11 cellular contexts compared by ENCODE assay signal in genomic region chr5:150399158-150400019, GRCh38. TPM values are rescaled to one million over a fixed set of nuclear protein-coding genes. Genes with fewer than 3 reads are reported as not detected.
DNase-seq lines count a peak whose midpoint lies in the region; ATAC-seq and TF ChIP-seq lines count a peak whose summit lies in the region.
"Had no signal": no experiment of that assay in that cellular context is flagged by ENCODE, and none has a peak within 500 bp of the region (broad histone marks: within the 10 kb centered on the region; RNA-seq: fewer than 3 reads in every experiment).

No MANE protein-coding gene starts in this region.

- no peak overlapping the region for H2AFZ ChIP-seq in OCI-LY7 (ENCODE audit: low read length)

- TF ChIP-seq POLR2A in lower leg skin (IDR thresholded peaks at IDR 0.05), result no peak

- no peaks in the 10 kb centered on the region for H3K27me3 ChIP-seq in brain microvascular endothelial cell (replicated peaks)

- CTCF ChIA-PET in OCI-LY7 (lab: Charles Lee; ENCODE audit: unreplicated experiment), result interaction anchor here (0.8 to 3.4 kb wide), 11 partner anchors 10 to 58 kb away, joined by 3 to 20 read pairs (median 6); partner anchors contain the start of genes CD74 and RPS14

- intact Hi-C loops in OCI-LY7 (cut with micrococcal nuclease; ENCODE audit: unreplicated experiment), result no loop called here
- intact Hi-C loops in lower leg skin (cut with DNase I; ENCODE audit: low total_unique reads), result no loop called here

- TF ChIP-seq CTCF in OCI-LY7 (conservative IDR thresholded peaks at IDR 0.05; ENCODE audit: low read length), result no peak
- TF ChIP-seq CTCF in nephron progenitor cell (IDR thresholded peaks at IDR 0.05), result no peak
- no peak for TF ChIP-seq CTCF in brain microvascular endothelial cell (IDR thresholded peaks at IDR 0.05; ENCODE audit: low read depth, low read length, missing control alignments)
- TF ChIP-seq CTCF in lower leg skin (IDR thresholded peaks at IDR 0.05), result no peak

- peak overlapping the region; percentile 85 for H3K27ac Mint-ChIP-seq in nephron progenitor cell
- H3K27ac Mint-ChIP-seq: type B pancreatic cell had no signal

- peaks cover 29% of the 10 kb centered on the region for H3K4me1 ChIP-seq in OCI-LY7 (ENCODE audit: insufficient read depth, low read length, poor library complexity, severe bottlenecking)

- peaks cover 50% of the 10 kb centered on the region for H3K36me3 Mint-ChIP-seq in nephron progenitor cell (ENCODE audit: low read depth)

- H3K9me3 Mint-ChIP-seq in nephron progenitor cell, result no peaks in the 10 kb centered on the region
- H3K9me3 Mint-ChIP-seq: type B pancreatic cell had no signal

- H3K9me2 ChIP-seq in OCI-LY7 (ENCODE audit: insufficient read depth, low read length), result no peaks in the 10 kb centered on the region

- H3K27ac ChIP-seq in OCI-LY7 (ENCODE audit: low read depth, low read length, poor library complexity, severe bottlenecking) (peak overlapping the region; percentile 36), brain microvascular endothelial cell (no peak overlapping the region)

- no peaks in the 10 kb centered on the region for H3K79me2 ChIP-seq in OCI-LY7 (ENCODE audit: insufficient read depth, low read depth, low read length)

- WGBS in lower leg skin, 2 donors, result 80 to 88% methylated on average over 8 of the region's 8 CpGs

- no peak for DNase-seq in OCI-LY7 (ENCODE audit: low spot score)
- DNase-seq in nephron progenitor cell, result no peak
- no peak for DNase-seq in 8988T
- no peak for DNase-seq in brain microvascular endothelial cell
- no peak for DNase-seq in lower leg skin (ENCODE audit: low spot score in 2 of 2)
- DNase-seq: NCI-H446 treated with DMSO at 0.1 percent for 48 hours had no signal

- in situ Hi-C loops in brain microvascular endothelial cell (cut with HindIII; ENCODE audit: low pct_ligation_motif_present, low sequenced_read_pairs), result no loop called here

- peaks cover 3% of the 10 kb centered on the region for H3K27me3 Mint-ChIP-seq in nephron progenitor cell (ENCODE audit: low read depth, poor library complexity)
- H3K27me3 Mint-ChIP-seq: type B pancreatic cell had no signal

- H3K4me2 ChIP-seq in OCI-LY7 (ENCODE audit: low read length), result no peak overlapping the region; the same call in 1 of the 2 replicates

- peaks cover 97% of the 10 kb centered on the region for H3K36me3 ChIP-seq in OCI-LY7 (ENCODE audit: insufficient read depth, low read length)
- peaks cover 21% of the 10 kb centered on the region for H3K36me3 ChIP-seq in brain microvascular endothelial cell (replicated peaks)

- H3K4me3 Mint-ChIP-seq in nephron progenitor cell, result no peak overlapping the region
- H3K4me3 Mint-ChIP-seq: type B pancreatic cell had no signal

- H3K4me3 ChIP-seq in OCI-LY7 (ENCODE audit: low read depth, low read length, poor library complexity, severe bottlenecking) (no peak overlapping the region), brain microvascular endothelial cell (ENCODE audit: low read depth, low read length) (no peak overlapping the region), lower leg skin (ENCODE audit: low read depth, poor library complexity, severe bottlenecking) (no peak overlapping the region)
- H3K4me3 ChIP-seq: lung had no signal

- POLR2A ChIA-PET in OCI-LY7 (lab: Charles Lee), result interaction anchor here (0.9 to 4.8 kb wide), 6 partner anchors 11 to 67 kb away, joined by 3 to 33 read pairs (median 3); partner anchors contain the start of gene CD74

- H4K20me1 ChIP-seq in OCI-LY7 (ENCODE audit: insufficient read depth, low read length), result peaks cover 5% of the 10 kb centered on the region; the same call in 1 of the 2 replicates

- ATAC-seq in GM18858 (IDR thresholded peaks at IDR 0.05; ENCODE audit: unreplicated experiment), result peak; percentile 4
- peak; percentile 13 for ATAC-seq in HG02571 (IDR thresholded peaks at IDR 0.05; ENCODE audit: unreplicated experiment)
- ATAC-seq in HG03196 (IDR thresholded peaks at IDR 0.05; ENCODE audit: unreplicated experiment), result no peak

- no TSS peak for BruUV-seq in OCI-LY7 (replicated peaks; lab: Mats Ljungman, UMichigan)

- H3K4me1 Mint-ChIP-seq in nephron progenitor cell, result peaks cover 9% of the 10 kb centered on the region

- H3K9me3 ChIP-seq in OCI-LY7 (ENCODE audit: low read length), result no peaks in the 10 kb centered on the region

RNA-seq across cellular contexts. Expression of gene CD74, which starts 13.3 kb away (rescaled TPM):
- total RNA-seq in OCI-LY7 (2014; rRNA removed; shearing (Covaris generic)), result 2,446 and 3,686 TPM in 2 replicates
- total RNA-seq in OCI-LY7 (2022), result 1,759 and 1,769 TPM in 2 replicates
- total RNA-seq in lower leg skin, result 100 to 1,000 TPM; 500 to 762 (median 613) TPM

RNA-seq across cellular contexts. Expression of gene TCOF1, which starts 41.9 kb away (rescaled TPM):
- 61.3 and 62.9 TPM in 2 replicates for total RNA-seq in OCI-LY7 (2014; rRNA removed; shearing (Covaris generic))
- total RNA-seq in OCI-LY7 (2022) (104 and 108 TPM in 2 replicates), lower leg skin (10 to 100 TPM; 30.6 to 35.0 (median 32.2) TPM)

RNA-seq across cellular contexts. Expression of gene RPS14, which starts 50.1 kb away (rescaled TPM):
- total RNA-seq in OCI-LY7 (2014; rRNA removed; shearing (Covaris generic)), result 2,281 and 2,351 TPM in 2 replicates
- total RNA-seq in OCI-LY7 (2022), result 2,284 and 2,304 TPM in 2 replicates
- total RNA-seq in lower leg skin, result 1,000 to 10,000 TPM; 2,497 to 4,490 (median 3,854) TPM
